Comparison of ENCODE assay signal across 13 cellular contexts in genomic region chr10:122343135-122343800, GRCh38. TPM values are rescaled to one million over a fixed set of nuclear protein-coding genes. Genes with fewer than 3 reads are reported as not detected.
A peak's percentile ranks its signal among the peaks of the same experiment; 100 is the strongest.
DNase-seq lines count a peak whose midpoint lies in the region; ATAC-seq and TF ChIP-seq lines count a peak whose summit lies in the region.
"Had no signal": no experiment of that assay in that cellular context is flagged by ENCODE, and none has a peak within 500 bp of the region (broad histone marks: within the 10 kb centered on the region; RNA-seq: fewer than 3 reads in every experiment).

No MANE protein-coding gene starts in this region.

- no peaks in the 10 kb centered on the region for H3K9me3 Mint-ChIP-seq in stimulated activated naive B cell treated with anti-CD40 and anti-IgM and Interleukin-4, amounts not matched to agents 10 μg/mL and 1 μg/mL and 100 μg/mL, for 72 hours
- H3K9me3 Mint-ChIP-seq: CD4-positive, alpha-beta T cell had no signal

- H3K27me3 Mint-ChIP-seq in stimulated activated naive B cell treated with anti-CD40 and anti-IgM and Interleukin-4, amounts not matched to agents 10 μg/mL and 1 μg/mL and 100 μg/mL, for 72 hours, result peaks cover 31 to 39% of the 10 kb centered on the region in 2 donors

- H3K27me3 ChIP-seq in HUES48 (ENCODE audit: control insufficient read depth, insufficient read depth, low read length) (no peaks in the 10 kb centered on the region), Panc1 (ENCODE audit: control insufficient read depth, insufficient read depth, low read length) (no peaks in the 10 kb centered on the region), iPS-20b (ENCODE audit: insufficient read depth, low read length) (no peaks in the 10 kb centered on the region)

- H3K4me3 Mint-ChIP-seq in stimulated activated naive B cell treated with anti-CD40 and anti-IgM and Interleukin-4, amounts not matched to agents 10 μg/mL and 1 μg/mL and 100 μg/mL, for 72 hours, result peak overlapping the region in 1 of 2 donors; percentile 43
- H3K4me3 Mint-ChIP-seq: CD4-positive, alpha-beta T cell had no signal

- H3K27ac Mint-ChIP-seq in stimulated activated naive B cell treated with anti-CD40 and anti-IgM and Interleukin-4, amounts not matched to agents 10 μg/mL and 1 μg/mL and 100 μg/mL, for 72 hours, result peak overlapping the region; percentile 6
- H3K27ac Mint-ChIP-seq: CD4-positive, alpha-beta T cell had no signal

- no TSS peak for BruUV-seq in Panc1 (replicated peaks; lab: Mats Ljungman, UMichigan)

- CTCF ChIA-PET in Panc1 (lab: Charles Lee), result no interaction called here

- no peak for TF ChIP-seq CTCF in Panc1 (IDR thresholded peaks at IDR 0.05)
- no peak for TF ChIP-seq CTCF in GM13976 (IDR thresholded peaks at IDR 0.05; ENCODE audit: borderline replicate concordance, control extremely low read depth, extremely low read depth, insufficient read depth, missing control alignments)

- H3K36me3 Mint-ChIP-seq in stimulated activated naive B cell treated with anti-CD40 and anti-IgM and Interleukin-4, amounts not matched to agents 10 μg/mL and 1 μg/mL and 100 μg/mL, for 72 hours, result peaks cover 0 to 4% of the 10 kb centered on the region in 2 donors

- H3K4me1 Mint-ChIP-seq in stimulated activated naive B cell treated with anti-CD40 and anti-IgM and Interleukin-4, amounts not matched to agents 10 μg/mL and 1 μg/mL and 100 μg/mL, for 72 hours, result peaks cover 21 to 33% of the 10 kb centered on the region in 2 donors

- H3K4me3 ChIP-seq in HUES48 (ENCODE audit: low read depth, low read length) (no peak overlapping the region), Panc1 (ENCODE audit: low read depth in 2 of 2, low read length in 2 of 2) (no peak overlapping the region), iPS-20b (ENCODE audit: low read length) (no peak overlapping the region)

- H3K9ac ChIP-seq in HUES48 (ENCODE audit: low read depth, low read length) (no peak overlapping the region), iPS-20b (ENCODE audit: low read depth, low read length) (peak overlapping the region; percentile 47; the same call in 1 of the 2 replicates)
- H3K9ac ChIP-seq: SK-N-SH had no signal

- no peak for ATAC-seq in Panc1
- ATAC-seq in stimulated activated naive B cell treated with anti-CD40 and anti-IgM and Interleukin-4, amounts not matched to agents 10 μg/mL and 1 μg/mL and 100 μg/mL, for 72 hours (replicated peaks), result peak; percentile 80
- ATAC-seq in GM21515 (IDR thresholded peaks at IDR 0.05; ENCODE audit: unreplicated experiment), result no peak

- DNase-seq in Panc1 (ENCODE audit: low read depth, low spot score) (no peak), NCI-H2081 (lab: John Stamatoyannopoulos, UW) (no peak), NCI-H2107 treated with DMSO at 0.1 percent for 48 hours (lab: John Stamatoyannopoulos, UW; ENCODE audit: unreplicated experiment) (no peak), GM13976 (ENCODE audit: low spot score) (no peak)
- no peak for DNase-seq in stimulated activated naive B cell treated with anti-CD40 and anti-IgM and Interleukin-4, amounts not matched to agents 10 μg/mL and 1 μg/mL and 100 μg/mL, for 72 hours
- DNase-seq: DMS79, KG1, NCI-H1092 treated with DMSO at 0.1 percent for 48 hours had no signal

- peaks cover 14% of the 10 kb centered on the region for H3K4me1 ChIP-seq in HUES48 (ENCODE audit: control insufficient read depth, insufficient read depth, low read length)
- peaks cover 19% of the 10 kb centered on the region for H3K4me1 ChIP-seq in Panc1 (ENCODE audit: control insufficient read depth, insufficient read depth, low read length)
- peaks cover 13% of the 10 kb centered on the region; the same call in 1 of the 2 replicates for H3K4me1 ChIP-seq in iPS-20b (ENCODE audit: insufficient read depth, low read length)

- POLR2A ChIA-PET in Panc1 (lab: Charles Lee), result no interaction called here

- intact Hi-C loops in Panc1 (cut with micrococcal nuclease; ENCODE audit: unreplicated experiment), result no loop called here

- H3K9me3 ChIP-seq in HUES48 (ENCODE audit: control insufficient read depth, insufficient read depth, low read length) (0 out of 2 replicates have a peak, but pooled peaks cover 9% of the 10 kb centered on the region), Panc1 (ENCODE audit: control insufficient read depth, insufficient read depth, low read depth, low read length) (peaks cover 6% of the 10 kb centered on the region; the same call in 1 of the 2 replicates), iPS-20b (ENCODE audit: insufficient read depth, low read depth, low read length) (peaks cover 14% of the 10 kb centered on the region)
- H3K9me3 ChIP-seq: SK-N-SH had no signal

- in situ Hi-C loops in Panc1 (cut with HindIII; ENCODE audit: low pct_unique_long_range_greater_than_20kb, low sequenced_read_pairs) (no loop called here), GM13976 (cut with MboI; ENCODE audit: low sequenced_read_pairs, unreplicated experiment) (no loop called here)

- H3K27ac ChIP-seq in HUES48 (ENCODE audit: low read depth, low read length), result peak overlapping the region; percentile 68
- peak overlapping the region; percentile 45; the same call in 1 of the 2 replicates for H3K27ac ChIP-seq in Panc1 (ENCODE audit: low read length)
- H3K27ac ChIP-seq in iPS-20b (ENCODE audit: low read length), result no peak overlapping the region

- H3K36me3 ChIP-seq in HUES48 (ENCODE audit: control insufficient read depth, insufficient read depth, low read length) (no peaks in the 10 kb centered on the region), Panc1 (ENCODE audit: control insufficient read depth, insufficient read depth, low read length) (no peaks in the 10 kb centered on the region), iPS-20b (ENCODE audit: insufficient read depth, low read depth, low read length) (no peaks in the 10 kb centered on the region)

RNA-seq across cellular contexts. Expression of gene PLEKHA1, which starts 31.2 kb away (rescaled TPM):
- total RNA-seq in Panc1 (2021; ENCODE audit: unreplicated experiment), result 95.5 TPM
- polyA plus RNA-seq in Panc1 (2012; ENCODE audit: insufficient read length), result 52.9 TPM

Comparison
In these comparisons a context has a peak if more than half of its experiments do, and no peak if none do; other contexts are left out.
1. ATAC-seq: peak in stimulated activated naive B cell treated with anti-CD40 and anti-IgM and Interleukin-4, amounts not matched to agents 10 μg/mL and 1 μg/mL and 100 μg/mL, for 72 hours (2 of 2); none in Panc1 (single experiment) and GM21515 (single experiment).